ENCODE assay signal across 19 cellular contexts in genomic region chr4:33086351-33086900, GRCh38.
DNase-seq lines count a peak whose midpoint lies in the region; ATAC-seq and TF ChIP-seq lines count a peak whose summit lies in the region.
"Had no signal": no experiment of that assay in that cellular context is flagged by ENCODE, and none has a peak within 500 bp of the region (broad histone marks: within the 10 kb centered on the region; RNA-seq: fewer than 3 reads in every experiment).

No MANE protein-coding gene starts in this region.

- no peaks in the 10 kb centered on the region for H3K27me3 ChIP-seq in ACC112 (ENCODE audit: insufficient read depth, low read length)
- no peaks in the 10 kb centered on the region for H3K27me3 ChIP-seq in dorsolateral prefrontal cortex
- H3K27me3 ChIP-seq: Peyer's patch had no signal

- H3K79me2 ChIP-seq in ACC112 (ENCODE audit: control insufficient read depth, insufficient read depth, low read length, unreplicated experiment): no peaks in the 10 kb centered on the region

- H3K4me3 ChIP-seq in ACC112 (ENCODE audit: low read depth, low read length) (no peak overlapping the region), choroid plexus epithelial cell (ENCODE audit: low read depth, low read length) (no peak overlapping the region), dorsolateral prefrontal cortex (no peak overlapping the region)
- H3K4me3 ChIP-seq: K562, Peyer's patch had no signal

- H3K4me1 ChIP-seq in ACC112 (ENCODE audit: control insufficient read depth, insufficient read depth, low read length, unreplicated experiment): peaks cover 31% of the 10 kb centered on the region
- H3K4me1 ChIP-seq: Peyer's patch had no signal

- DNase-seq in GM03348 (ENCODE audit: low spot score) (peak; percentile 25), choroid plexus epithelial cell (ENCODE audit: low read depth) (peak; percentile 55), fibroblast of the conjunctiva (ENCODE audit: low read depth) (peak; percentile 71), HPDE6-E6E7 (ENCODE audit: extremely low spot score) (no peak), NCI-H1092 (lab: John Stamatoyannopoulos, UW) (no peak), dorsolateral prefrontal cortex (no peak)
- DNase-seq: DMS79 treated with DMSO at 0.1 percent for 48 hours; NCI-H1105 treated with DMSO at 0.1 percent for 48 hours; NCI-H1694; NCI-H2081 treated with DMSO at 0.1 percent for 48 hours; NCI-H510A; NCI-H748 treated with DMSO at 0.1 percent for 48 hours; NK-92 treated with Interleukin-12 subunit alpha and Interleukin-12 subunit beta, amount 100 ng/mL, for 24 hours; Peyer's patch; Right ventricle myocardium superior had no signal

- no peak for ATAC-seq in GM18909 (IDR thresholded peaks at IDR 0.05; ENCODE audit: poor library complexity, unreplicated experiment)
- ATAC-seq: K562 had no signal

- intact Hi-C loops in dorsolateral prefrontal cortex (cut with DNase I): no loop called here

- no peaks in the 10 kb centered on the region for H3K36me3 ChIP-seq in ACC112 (ENCODE audit: insufficient read depth, low read length)
- H3K36me3 ChIP-seq: Peyer's patch had no signal

- H2AFZ ChIP-seq in ACC112 (ENCODE audit: low read length, unreplicated experiment): peak overlapping the region; percentile 22

- no peak for TF ChIP-seq CTCF in choroid plexus epithelial cell (conservative IDR thresholded peaks at IDR 0.05; ENCODE audit: low read depth, low read length)
- no peak for TF ChIP-seq CTCF in dorsolateral prefrontal cortex (IDR thresholded peaks at IDR 0.05 in 54 of 56, conservative IDR thresholded peaks at IDR 0.05 in 2 of 56; ENCODE audit: low read depth in 1 of 56, partially characterized antibody in 56 of 56)

- H3K27ac ChIP-seq in ACC112 (ENCODE audit: low read depth, low read length) (no peak overlapping the region), dorsolateral prefrontal cortex (no peak overlapping the region)
- H3K27ac ChIP-seq: C4-2B, Peyer's patch had no signal

Comparison
In these comparisons a context has a peak if more than half of its experiments do, and no peak if none do; other contexts are left out.
1. DNase-seq: peak in GM03348 (single experiment), choroid plexus epithelial cell (single experiment) and fibroblast of the conjunctiva (single experiment); none in HPDE6-E6E7 (single experiment), NCI-H1092 (single experiment) and dorsolateral prefrontal cortex (0 of 10).